1 cellular context compared by ENCODE assay signal in the genomic region with DNA sequence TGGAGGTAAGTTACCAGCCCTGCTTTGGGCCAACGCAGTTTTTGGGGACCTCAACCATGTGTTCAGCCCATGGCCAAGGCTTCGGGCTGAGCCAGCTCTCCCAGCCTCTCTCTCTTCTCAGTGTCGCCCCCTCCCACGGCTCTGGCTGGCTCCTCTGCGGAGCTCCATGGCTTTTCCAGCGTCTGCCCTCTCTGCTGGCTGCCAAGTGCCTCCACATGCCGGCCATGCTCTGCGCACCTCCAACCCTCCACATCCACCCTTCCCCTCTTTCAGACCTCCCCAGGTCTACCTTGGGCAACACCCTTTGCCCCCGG.
TF ChIP-seq lines count a peak whose summit lies in the region.

No MANE protein-coding gene starts in this region.

TF ChIP-seq in liver, 16 proteins besides CTCF, POLR2A, EP300 and RAD21 (continued from another document):
- TF ChIP-seq REST (IDR thresholded peaks at IDR 0.05): no peak
- TF ChIP-seq FOXA1 (IDR thresholded peaks at IDR 0.05): no peak
- no peak for TF ChIP-seq YY1 (IDR thresholded peaks at IDR 0.05)
- no peak for TF ChIP-seq NR2F2 (IDR thresholded peaks at IDR 0.05)
- TF ChIP-seq GABPA (IDR thresholded peaks at IDR 0.05 in 1 of 2, conservative IDR thresholded peaks at IDR 0.05 in 1 of 2): no peak
